18 cellular contexts compared by ENCODE assay signal in genomic region chr7:78284945-78285344, GRCh38.
DNase-seq lines count a peak whose midpoint lies in the region; TF ChIP-seq lines count a peak whose summit lies in the region.
"Had no signal": no experiment of that assay in that cellular context is flagged by ENCODE, and none has a peak within 500 bp of the region (broad histone marks: within the 10 kb centered on the region; RNA-seq: fewer than 3 reads in every experiment).

No MANE protein-coding gene starts in this region.

- H4K20me1 ChIP-seq in smooth muscle cell (ENCODE audit: low read depth) = no peaks in the 10 kb centered on the region

- H2AFZ ChIP-seq in smooth muscle cell (ENCODE audit: low read depth) = no peak overlapping the region

- H3K79me2 ChIP-seq in smooth muscle cell (ENCODE audit: low read depth) = no peaks in the 10 kb centered on the region

- H3K36me3 ChIP-seq in smooth muscle cell (ENCODE audit: low read depth) = no peaks in the 10 kb centered on the region

- no peaks in the 10 kb centered on the region for H3F3A ChIP-seq in smooth muscle cell (ENCODE audit: low read depth)

- no peaks in the 10 kb centered on the region for H3K27me3 ChIP-seq in smooth muscle cell (ENCODE audit: low read depth)

- no peaks in the 10 kb centered on the region for H3K4me1 ChIP-seq in smooth muscle cell (ENCODE audit: low read depth)

- H3K9me3 ChIP-seq in smooth muscle cell (replicated peaks; ENCODE audit: low read depth) = no peaks in the 10 kb centered on the region

- DNase-seq in Ammon's horn (ENCODE audit: low spot score) (peak; percentile 61), left kidney (ENCODE audit: low read depth, low spot score) (peak; percentile 17), smooth muscle cell (lab: John Stamatoyannopoulos, UW; ENCODE audit: unreplicated experiment) (no peak), DMS 273 (lab: John Stamatoyannopoulos, UW; ENCODE audit: unreplicated experiment) (no peak), HK-2 (ENCODE audit: unreplicated experiment) (no peak), LoVo (ENCODE audit: low spot score) (no peak)
- DNase-seq: DMS79 treated with DMSO at 0.1 percent for 48 hours, GOT3, KBM-7, MV-4-11, NCI-H187, NCI-H226, NCI-H524 treated with DMSO at 0.1 percent for 48 hours, PC-3, RPMI8226, SHP77 treated with DMSO at 0.1 percent for 48 hours had no signal

- H3K4me2 ChIP-seq in smooth muscle cell = peak overlapping the region; percentile 15

- no peak overlapping the region for H3K4me3 ChIP-seq in smooth muscle cell

- H3K27ac ChIP-seq in angular gyrus (ENCODE audit: low read depth, low read length) (peak overlapping the region; percentile 34), smooth muscle cell (ENCODE audit: low read depth) (no peak overlapping the region)
- H3K27ac ChIP-seq: C4-2B had no signal

- H3K9ac ChIP-seq in smooth muscle cell (ENCODE audit: low read depth) = no peak overlapping the region

- WGBS in smooth muscle cell (ENCODE audit: low lambda C conversion rate) = 41% methylated on average over 4 of the region's 4 CpGs

- TF ChIP-seq CTCF in smooth muscle cell (IDR thresholded peaks at IDR 0.05; ENCODE audit: borderline replicate concordance, insufficient read depth, poor library complexity, severe bottlenecking) = no peak

Comparison
In these comparisons a context has a peak if more than half of its experiments do, and no peak if none do; other contexts are left out.
1. DNase-seq: peak in Ammon's horn (single experiment) and left kidney (single experiment); none in smooth muscle cell (single experiment), DMS 273 (single experiment), HK-2 (single experiment) and LoVo (single experiment).